Comparison of ENCODE assay signal across 18 cellular contexts in the genomic region with DNA sequence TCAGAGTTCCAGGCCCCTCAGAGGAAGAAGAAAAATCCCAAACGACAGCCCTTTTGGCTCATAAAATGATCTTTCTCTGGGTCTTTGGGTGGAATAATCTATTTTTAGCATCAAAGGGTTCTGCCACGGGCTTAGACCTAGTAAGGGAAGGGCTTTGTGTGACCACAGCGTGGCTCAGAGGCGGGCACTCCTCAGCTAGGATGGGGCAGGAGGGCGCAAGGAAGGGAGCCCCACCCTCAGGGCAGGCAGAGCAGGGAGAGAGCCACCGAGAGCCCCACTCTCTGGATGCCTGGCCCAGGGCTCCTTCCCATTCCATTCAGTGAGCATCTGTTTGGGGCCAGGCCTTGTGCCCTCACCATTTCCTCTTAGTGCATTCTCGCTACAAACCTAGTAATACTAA. TPM values are rescaled to one million over a fixed set of nuclear protein-coding genes. Genes with fewer than 3 reads are reported as not detected.
DNase-seq lines count a peak whose midpoint lies in the region; ATAC-seq, FAIRE-seq and TF ChIP-seq lines count a peak whose summit lies in the region.
"Had no signal": no experiment of that assay in that cellular context is flagged by ENCODE, and none has a peak within 500 bp of the region (broad histone marks: within the 10 kb centered on the region; RNA-seq: fewer than 3 reads in every experiment).

No MANE protein-coding gene starts in this region.

- H3K23me2 ChIP-seq in H1 (ENCODE audit: low read depth, low read length): peaks cover 2% of the 10 kb centered on the region; the same call in 1 of the 2 replicates

- 72% methylated on average over 7 of the region's 7 CpGs; no CpG with 5 or more reads in 1 of the 2 experiments for WGBS in H1 (ENCODE audit: extremely low coverage in 1 of 2, insufficient coverage in 1 of 2, insufficient read length in 1 of 2, insufficient replicate concordance in 2 of 2, low coverage in 1 of 2, low lambda C conversion rate in 2 of 2, missing lambda C conversion rate in 1 of 2), 2 experiments

- H3K27ac Mint-ChIP-seq in activated naive CD4-positive, alpha-beta T cell treated with anti-CD3 and anti-CD28 coated beads for 36 hours: peak overlapping the region; percentile 48
- H3K27ac Mint-ChIP-seq in T-helper 17 cell: peak overlapping the region; percentile 57
- H3K27ac Mint-ChIP-seq in stimulated activated naive CD8-positive, alpha-beta T cell treated with anti-CD3 and anti-CD28 coated beads, Interleukin-15, Interleukin-2, amounts not matched to agents 100 ng/mL and 50 ng/mL, for 24 hours: peak overlapping the region; percentile 98

- no peak for TF ChIP-seq RAD21 in H1 (IDR thresholded peaks at IDR 0.05 in 1 of 2, conservative IDR thresholded peaks at IDR 0.05 in 1 of 2; ENCODE audit: low read depth in 2 of 2, low read length in 2 of 2)

- H3K27ac ChIP-seq in H1 (ENCODE audit: low read depth, low read length): no peak overlapping the region
- H3K27ac ChIP-seq: KMS-11, right atrium auricular region, thyroid gland had no signal

- H2BK120ac ChIP-seq in H1 (replicated peaks; ENCODE audit: low read depth, low read length): peak overlapping the region; percentile 13

- DNase-seq in activated naive CD4-positive, alpha-beta T cell treated with anti-CD3 and anti-CD28 coated beads for 36 hours: no peak
- no peak for DNase-seq in activated naive CD4-positive, alpha-beta T cell (lab: John Stamatoyannopoulos, UW)
- DNase-seq in T-helper 17 cell: no peak
- DNase-seq in H1 (ENCODE audit: low read depth in 1 of 2, low spot score in 2 of 2): no peak
- DNase-seq in stimulated activated naive CD4-positive, alpha-beta T cell treated with Interleukin-2 at 50 U/mL for 16 hours (lab: John Stamatoyannopoulos, UW): no peak
- no peak for DNase-seq in NCI-H2171 (lab: John Stamatoyannopoulos, UW)
- DNase-seq: activated CD4-positive, alpha-beta T cell treated with anti-CD3 and anti-CD28 coated beads for 1 hour; activated gamma-delta T cell treated with Interleukin-2 at 50 U/mL for 16 hours; DMS 273 treated with DMSO at 0.1 percent for 48 hours; NCI-H146; NCI-H526; PC-3; thyroid gland had no signal

- no peaks in the 10 kb centered on the region for H3K36me3 ChIP-seq in H1 (ENCODE audit: control insufficient read depth in 2 of 4, insufficient read depth in 4 of 4, low read length in 3 of 4)
- H3K36me3 ChIP-seq: right atrium auricular region, thyroid gland had no signal

- no peak overlapping the region for H4K8ac ChIP-seq in H1 (ENCODE audit: extremely low read depth, insufficient read depth, low read length)

- H4K91ac ChIP-seq in H1 (replicated peaks; ENCODE audit: insufficient read length, low read length): peak overlapping the region; percentile 92

- intact Hi-C loops in activated naive CD4-positive, alpha-beta T cell treated with anti-CD3 and anti-CD28 coated beads for 36 hours (cut with micrococcal nuclease): no loop called here

- no peak for FAIRE-seq in H1 (lab: Jason Lieb, UNC)

- peak overlapping the region; percentile 57; the same call in 1 of the 2 replicates for H2BK20ac ChIP-seq in H1 (ENCODE audit: low read length)

- no peak overlapping the region for H3K4me2 ChIP-seq in H1 (ENCODE audit: insufficient read depth in 1 of 2, low read depth in 2 of 2, low read length in 2 of 2)
- H3K4me2 ChIP-seq: KMS-11 had no signal

- H3K4me1 Mint-ChIP-seq in activated naive CD4-positive, alpha-beta T cell treated with anti-CD3 and anti-CD28 coated beads for 36 hours (ENCODE audit: low read depth): peaks cover 68% of the 10 kb centered on the region
- H3K4me1 Mint-ChIP-seq in T-helper 17 cell: peaks cover 19% of the 10 kb centered on the region
- peaks cover 75% of the 10 kb centered on the region for H3K4me1 Mint-ChIP-seq in stimulated activated naive CD8-positive, alpha-beta T cell treated with anti-CD3 and anti-CD28 coated beads, Interleukin-15, Interleukin-2, amounts not matched to agents 100 ng/mL and 50 ng/mL, for 24 hours (ENCODE audit: low read depth)

- no peaks in the 10 kb centered on the region for H3K79me1 ChIP-seq in H1 (ENCODE audit: low read depth, low read length)

- no peaks in the 10 kb centered on the region for H3K79me2 ChIP-seq in H1 (ENCODE audit: control insufficient read depth in 1 of 2, insufficient read depth in 2 of 2, low read length in 2 of 2)

- peaks cover 0 to 3% of the 10 kb centered on the region in 2 experiments for H4K20me1 ChIP-seq in H1 (replicated peaks in 1 of 2; ENCODE audit: control insufficient read depth in 1 of 2, insufficient read depth in 2 of 2, low read length in 2 of 2)

- no peak overlapping the region for H3K4me3 Mint-ChIP-seq in activated naive CD4-positive, alpha-beta T cell treated with anti-CD3 and anti-CD28 coated beads for 36 hours
- H3K4me3 Mint-ChIP-seq in T-helper 17 cell: no peak overlapping the region
- H3K4me3 Mint-ChIP-seq in stimulated activated naive CD8-positive, alpha-beta T cell treated with anti-CD3 and anti-CD28 coated beads, Interleukin-15, Interleukin-2, amounts not matched to agents 100 ng/mL and 50 ng/mL, for 24 hours: peak overlapping the region; percentile 83
- H3K4me3 Mint-ChIP-seq: neural crest cell had no signal

- peak overlapping the region; percentile 98; the same call in 1 of the 2 replicates for H2BK12ac ChIP-seq in H1 (ENCODE audit: low read depth, low read length)

- TF ChIP-seq EP300 in H1 (IDR thresholded peaks at IDR 0.05; ENCODE audit: borderline replicate concordance in 1 of 2, low read depth in 2 of 2, low read length in 2 of 2): no peak

- no peak overlapping the region for H2BK15ac ChIP-seq in H1 (ENCODE audit: low read length)

- no peak overlapping the region for H4K5ac ChIP-seq in H1 (ENCODE audit: insufficient read length, low read depth, low read length)

- peak overlapping the region; percentile 84; the same call in 1 of the 2 replicates for H2BK5ac ChIP-seq in H1 (ENCODE audit: low read depth, low read length)

- no peaks in the 10 kb centered on the region for H3K9me3 ChIP-seq in T-helper 17 cell (ENCODE audit: control insufficient read depth, low read length, poor library complexity, severe bottlenecking)
- H3K9me3 ChIP-seq in H1 (ENCODE audit: insufficient read depth in 2 of 2, low read depth in 1 of 2, low read length in 1 of 2): peaks cover 4 to 6% of the 10 kb centered on the region in 2 experiments
- H3K9me3 ChIP-seq: thyroid gland had no signal

- peaks cover 22% of the 10 kb centered on the region for H3K9me3 Mint-ChIP-seq in activated naive CD4-positive, alpha-beta T cell treated with anti-CD3 and anti-CD28 coated beads for 36 hours
- peaks cover 24% of the 10 kb centered on the region for H3K9me3 Mint-ChIP-seq in stimulated activated naive CD8-positive, alpha-beta T cell treated with anti-CD3 and anti-CD28 coated beads, Interleukin-15, Interleukin-2, amounts not matched to agents 100 ng/mL and 50 ng/mL, for 24 hours

- H3K18ac ChIP-seq in H1 (ENCODE audit: extremely low read depth, low read length): 0 out of 2 replicates have a peak overlapping the region, but pooled peaks have one; percentile 61

- no peak overlapping the region for H3K14ac ChIP-seq in H1 (ENCODE audit: insufficient read length)

- H2AFZ ChIP-seq in H1 (ENCODE audit: low read length): no peak overlapping the region

- H3K23ac ChIP-seq in H1 (ENCODE audit: insufficient read length): no peak overlapping the region

- no peak overlapping the region; the same call in 1 of the 2 replicates for H2AK5ac ChIP-seq in H1 (ENCODE audit: low read depth, low read length)

- H3K36me3 Mint-ChIP-seq in activated naive CD4-positive, alpha-beta T cell treated with anti-CD3 and anti-CD28 coated beads for 36 hours (ENCODE audit: low read depth): peaks cover 12% of the 10 kb centered on the region
- peaks cover 2% of the 10 kb centered on the region for H3K36me3 Mint-ChIP-seq in T-helper 17 cell (ENCODE audit: low read depth)
- peaks cover 31% of the 10 kb centered on the region for H3K36me3 Mint-ChIP-seq in stimulated activated naive CD8-positive, alpha-beta T cell treated with anti-CD3 and anti-CD28 coated beads, Interleukin-15, Interleukin-2, amounts not matched to agents 100 ng/mL and 50 ng/mL, for 24 hours (ENCODE audit: low read depth)

- TF ChIP-seq CTCF in H1 (IDR thresholded peaks at IDR 0.05; ENCODE audit: control extremely low read depth in 1 of 3, insufficient read depth in 1 of 3, low read depth in 1 of 3, low read length in 3 of 3): no peak

- no peak overlapping the region for H3K56ac ChIP-seq in H1 (replicated peaks; ENCODE audit: insufficient read length, low read depth, low read length)

- POLR2A ChIA-PET in H1 (lab: Charles Lee; ENCODE audit: partially characterized antibody): interaction anchor here (1.3 kb wide), 1 partner anchor 59 kb away, joined by 3 read pairs; no protein-coding TSS in a partner anchor

- no peak overlapping the region for H3K4me3 ChIP-seq in H1 (ENCODE audit: extremely low read depth in 1 of 4, insufficient read depth in 2 of 4, low read depth in 3 of 4, low read length in 4 of 4)
- H3K4me3 ChIP-seq: right atrium auricular region, thyroid gland had no signal

- H3K9ac ChIP-seq in H1 (replicated peaks in 1 of 4; ENCODE audit: extremely low read depth in 1 of 4, low read depth in 3 of 4, low read length in 3 of 4): no peak overlapping the region
- H3K9ac ChIP-seq: KMS-11 had no signal

- CTCF ChIA-PET in activated naive CD4-positive, alpha-beta T cell treated with anti-CD3 and anti-CD28 coated beads for 36 hours (lab: Charles Lee): interaction anchor here (0.9 to 6.4 kb wide), 8 partner anchors 8 to 66 kb away, joined by 4 to 43 read pairs (median 4); no protein-coding TSS in a partner anchor
- CTCF ChIA-PET in H1 (lab: Charles Lee; ENCODE audit: partially characterized antibody): interaction anchor here (0.5 to 4.3 kb wide), 15 partner anchors 9 to 125 kb away, joined by 3 to 24 read pairs (median 5); no protein-coding TSS in a partner anchor

- TF ChIP-seq POLR2A in H1 (IDR thresholded peaks at IDR 0.05; ENCODE audit: control extremely low read depth in 1 of 2, low read depth in 2 of 2, low read length in 2 of 2): no peak

- H3K27me3 Mint-ChIP-seq in activated naive CD4-positive, alpha-beta T cell treated with anti-CD3 and anti-CD28 coated beads for 36 hours (ENCODE audit: low read depth): no peaks in the 10 kb centered on the region
- H3K27me3 Mint-ChIP-seq in T-helper 17 cell: no peaks in the 10 kb centered on the region
- H3K27me3 Mint-ChIP-seq in stimulated activated naive CD8-positive, alpha-beta T cell treated with anti-CD3 and anti-CD28 coated beads, Interleukin-15, Interleukin-2, amounts not matched to agents 100 ng/mL and 50 ng/mL, for 24 hours: no peaks in the 10 kb centered on the region

- ATAC-seq in T-helper 17 cell (peak; percentile 52), HG02840 (IDR thresholded peaks at IDR 0.05; ENCODE audit: low FRiP score, unreplicated experiment) (no peak)
- ATAC-seq: PC-3 had no signal

- no peaks in the 10 kb centered on the region; a peak in 1 of 7 replicates for H3K27me3 ChIP-seq in H1 (replicated peaks in 1 of 4; ENCODE audit: control insufficient read depth in 3 of 4, extremely low read depth in 1 of 4, insufficient read depth in 3 of 4, low read length in 3 of 4)
- H3K27me3 ChIP-seq: right atrium auricular region, thyroid gland had no signal

- H3K4me1 ChIP-seq in H1 (replicated peaks in 1 of 4; ENCODE audit: control insufficient read depth in 3 of 4, insufficient read depth in 4 of 4, low read length in 3 of 4): peaks cover 0 to 24% (median 11%) of the 10 kb centered on the region in 4 experiments; a peak in 6 of 7 replicates
- H3K4me1 ChIP-seq: right atrium auricular region, thyroid gland had no signal

- H3K4ac ChIP-seq in H1 (replicated peaks; ENCODE audit: insufficient read length, low read depth, low read length): peak overlapping the region; percentile 80

RNA-seq across cellular contexts. Expression of gene RUNX3, which starts 41.5 kb away (rescaled TPM):
- 10 to 100 TPM; 72.3 to 83.8 TPM for total RNA-seq in activated naive CD4-positive, alpha-beta T cell treated with anti-CD3 and anti-CD28 coated beads for 36 hours
- 100 to 1,000 TPM; 186 to 243 TPM for total RNA-seq in T-helper 17 cell
- 0.48 and 0.82 TPM in 2 replicates for total RNA-seq in H1 (2021; fragmentation: NEBNext Ultra II Directional; extraction: Animal tissue kit (Norgen Biotek cat#: 25700))
- polyA plus RNA-seq in H1 (2011; rRNA removed): 0.49 and 0.62 TPM in 2 replicates
- polyA plus RNA-seq in H1 (2011; cell fraction: cytosol; rRNA removed): 0.44 TPM
- 0.70 TPM for polyA plus RNA-seq in H1 (2011; cell fraction: nucleus; rRNA removed)
- polyA plus RNA-seq in H1 (2012, experiment 1 of 2): 0.33 to 1.3 TPM (median 0.64 TPM) in 4 replicates
- 0.55 TPM for polyA plus RNA-seq in H1 (2012, experiment 2 of 2)
- 0.61 TPM for polyA plus RNA-seq in H1 (2013, experiment 1 of 2)
- 0.52 TPM for polyA plus RNA-seq in H1 (2013, experiment 2 of 2)
- 0.13 TPM in 1 of 2 replicates, not detected in the other for polyA minus RNA-seq in H1 (2011; rRNA and poly(A)+ RNA removed)
- polyA minus RNA-seq in H1 (2011; cell fraction: cytosol; rRNA and poly(A)+ RNA removed): 1.5 TPM
- 0.30 TPM for polyA minus RNA-seq in H1 (2011; cell fraction: nucleus; rRNA and poly(A)+ RNA removed)

Comparison
In these comparisons a context has a peak if more than half of its experiments do, and no peak if none do; other contexts are left out.
1. H3K27ac Mint-ChIP-seq: peak in every context shown above with its lines; median percentile 98 in stimulated activated naive CD8-positive, alpha-beta T cell treated with anti-CD3 and anti-CD28 coated beads, Interleukin-15, Interleukin-2, amounts not matched to agents 100 ng/mL and 50 ng/mL, for 24 hours; 57 in T-helper 17 cell; 48 in activated naive CD4-positive, alpha-beta T cell treated with anti-CD3 and anti-CD28 coated beads for 36 hours.
2. RNA of gene RUNX3, which starts 41.5 kb away (total RNA-seq): 186 to 243 TPM in T-helper 17 cell and 72.3 to 83.8 TPM in activated naive CD4-positive, alpha-beta T cell treated with anti-CD3 and anti-CD28 coated beads for 36 hours; 0.48 to 0.82 TPM in H1; every median in the first group is over 10 times any median in the second.